ENCODE assay signal across 19 cellular contexts in the genomic region with DNA sequence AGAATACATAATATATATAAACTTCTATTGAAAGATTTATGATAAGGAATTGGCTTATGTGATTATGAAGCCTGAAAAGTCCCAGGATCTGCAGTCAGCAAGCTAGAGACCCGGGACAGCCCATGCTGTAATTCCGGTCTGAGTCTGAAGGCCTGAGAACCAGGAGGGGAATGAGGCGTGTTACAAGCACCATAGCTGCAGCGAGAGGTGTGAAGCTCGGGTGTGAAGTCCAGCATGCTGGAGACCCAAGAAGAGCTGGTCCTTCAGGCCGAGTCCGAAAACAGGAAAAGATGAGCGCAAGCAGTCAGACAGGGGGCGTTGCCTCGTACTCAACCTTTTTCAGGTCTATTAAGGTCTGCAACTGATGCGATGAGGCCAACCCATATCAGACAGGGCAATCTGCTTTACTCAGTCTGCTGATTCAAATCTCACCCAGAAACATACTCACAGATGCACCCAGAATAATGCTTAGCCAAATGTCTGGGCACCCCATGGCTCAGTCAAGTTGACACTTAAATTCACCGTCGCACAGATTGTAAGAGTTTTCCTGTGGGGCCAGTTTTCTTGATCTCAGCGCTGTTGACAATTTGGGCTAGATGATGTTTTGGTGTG.
"Had no signal": no experiment of that assay in that cellular context is flagged by ENCODE, and none has a peak within 500 bp of the region (broad histone marks: within the 10 kb centered on the region; RNA-seq: fewer than 3 reads in every experiment).

No MANE protein-coding gene starts in this region.

- H3K4me2 ChIP-seq: PC-9 had no signal

- H3K36me3 ChIP-seq: MG63, Peyer's patch, SJCRH30 had no signal

- H2AFZ ChIP-seq: PC-9 had no signal

- DNase-seq: Karpas-422; KG1; NCI-H1092; NCI-H1436; NCI-H187; NCI-H2029; NCI-H2081 treated with DMSO at 0.1 percent for 48 hours; NCI-H446 treated with DMSO at 0.1 percent for 48 hours; NCI-H510A treated with DMSO at 0.1 percent for 48 hours; NCI-H526; NCI-H82; NK-92 treated with Interleukin-12 subunit alpha and Interleukin-12 subunit beta, amount 100 ng/mL, for 24 hours; OCI-M1; Peyer's patch; SHP77 treated with DMSO at 0.1 percent for 48 hours had no signal

- H3K4me3 ChIP-seq: MG63, PC-9, Peyer's patch, SJCRH30, SK-N-MC had no signal

- H3K27me3 ChIP-seq: MG63, Peyer's patch, SJCRH30 had no signal

- H3K9me3 ChIP-seq: MG63, Peyer's patch, SJCRH30 had no signal

- H3K27ac ChIP-seq: PC-9, Peyer's patch, SK-N-MC had no signal
